In the genomic region with DNA sequence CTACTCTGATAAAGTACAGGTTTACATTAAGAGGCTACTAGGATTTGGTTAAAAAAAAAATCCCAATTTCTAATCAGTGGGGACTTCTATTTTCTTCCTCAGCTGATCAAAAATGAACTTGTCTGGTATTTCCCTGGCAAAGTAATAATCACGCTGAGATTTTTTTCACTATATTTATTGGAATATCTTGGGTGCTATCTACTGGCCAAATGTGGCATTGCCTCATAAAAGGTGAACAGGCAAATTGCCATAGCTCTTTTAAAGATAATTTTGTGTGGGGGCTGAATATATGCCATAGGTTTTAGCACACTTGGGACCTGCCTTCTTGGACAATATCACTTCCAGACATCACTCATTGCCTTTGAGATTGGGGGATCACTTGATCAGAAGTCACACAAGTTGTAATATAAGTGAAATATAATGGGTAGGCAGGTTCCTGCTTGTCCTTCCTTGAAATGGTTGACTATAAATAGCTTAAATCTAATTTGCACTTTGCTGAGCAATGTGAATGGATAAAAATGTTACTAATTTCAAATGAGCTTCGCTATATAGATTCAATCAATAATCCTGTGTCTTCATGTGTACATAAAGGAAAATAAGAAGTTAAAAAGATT, we compare ENCODE assay signal across 8 cellular contexts. TPM values are rescaled to one million over a fixed set of nuclear protein-coding genes. Genes with fewer than 3 reads are reported as not detected.
A peak's percentile ranks its signal among the peaks of the same experiment; 100 is the strongest.
DNase-seq lines count a peak whose midpoint lies in the region; ATAC-seq, FAIRE-seq and TF ChIP-seq lines count a peak whose summit lies in the region.

No MANE protein-coding gene starts in this region.

- H3K36me3 ChIP-seq in gastrocnemius medialis, result no peaks in the 10 kb centered on the region

- DNase-seq in SIG-M5 treated with dmso at 0.1 percent for 504 hours (lab: John Stamatoyannopoulos, UW; ENCODE audit: unreplicated experiment), result peak; percentile 10
- no peak for DNase-seq in SIG-M5 (lab: John Stamatoyannopoulos, UW)
- peak; percentile 15 for DNase-seq in RPMI8226
- DNase-seq in fibroblast of pulmonary artery (ENCODE audit: low read depth), result peak; percentile 54
- no peak for DNase-seq in gastrocnemius medialis
- DNase-seq in HTR-8/SVneo (ENCODE audit: insufficient read length, low spot score), result no peak
- DNase-seq in sciatic nerve (ENCODE audit: low spot score), result no peak

- peak; percentile 65 for ATAC-seq in HG03442 (IDR thresholded peaks at IDR 0.05; ENCODE audit: unreplicated experiment)
- no peak for ATAC-seq in gastrocnemius medialis
- ATAC-seq in sciatic nerve, result no peak

- TF ChIP-seq CTCF in fibroblast of pulmonary artery (IDR thresholded peaks at IDR 0.05; ENCODE audit: low read length, missing control alignments) (peak; percentile 70), gastrocnemius medialis (IDR thresholded peaks at IDR 0.05 in 4 of 5, conservative IDR thresholded peaks at IDR 0.05 in 1 of 5) (peak; percentile 38 to 61 (median 41))

- no peak overlapping the region for H3K27ac ChIP-seq in gastrocnemius medialis

- TF ChIP-seq POLR2A in gastrocnemius medialis (IDR thresholded peaks at IDR 0.05), result no peak

- no peak overlapping the region for H3K4me3 ChIP-seq in fibroblast of pulmonary artery (replicated peaks; ENCODE audit: low read depth, low read length)
- no peak overlapping the region for H3K4me3 ChIP-seq in gastrocnemius medialis

- intact Hi-C loops in gastrocnemius medialis (cut with DNase I; ENCODE audit: low total_unique reads) (no loop called here), sciatic nerve (cut with DNase I) (no loop called here)

- in situ Hi-C loops in gastrocnemius medialis (cut with MboI; ENCODE audit: low sequenced_read_pairs in 4 of 4), result loop anchor here in 1 of 4 donors (10.0 kb wide), 1 partner anchor 872 kb away; no protein-coding TSS in a partner anchor

- H3K4me1 ChIP-seq in gastrocnemius medialis, result no peaks in the 10 kb centered on the region

- H3K9me3 ChIP-seq in gastrocnemius medialis, result no peaks in the 10 kb centered on the region

- H3K27me3 ChIP-seq in gastrocnemius medialis, result no peaks in the 10 kb centered on the region

- no peak for FAIRE-seq in HTR-8/SVneo (lab: Jason Lieb, UNC)

RNA-seq across cellular contexts. Expression of gene NXPH2, which starts 7.0 kb away (rescaled TPM):
- total RNA-seq in gastrocnemius medialis, result not detected
- total RNA-seq in sciatic nerve, result not detected

Comparison
In these comparisons a context has a peak if more than half of its experiments do, and no peak if none do; other contexts are left out.
1. DNase-seq: peak in SIG-M5 treated with dmso at 0.1 percent for 504 hours (single experiment), RPMI8226 (single experiment) and fibroblast of pulmonary artery (single experiment); none in SIG-M5 (single experiment), gastrocnemius medialis (0 of 2), HTR-8/SVneo (single experiment) and sciatic nerve (single experiment).